13 cellular contexts compared by ENCODE assay signal in genomic region chr19:4206818-4207484, GRCh38. TPM values are rescaled to one million over a fixed set of nuclear protein-coding genes. Genes with fewer than 3 reads are reported as not detected.
DNase-seq lines count a peak whose midpoint lies in the region; ATAC-seq and TF ChIP-seq lines count a peak whose summit lies in the region.
"Had no signal": no experiment of that assay in that cellular context is flagged by ENCODE, and none has a peak within 500 bp of the region (broad histone marks: within the 10 kb centered on the region; RNA-seq: fewer than 3 reads in every experiment).

No MANE protein-coding gene starts in this region.

- H3K9ac ChIP-seq in NT2/D1 (ENCODE audit: insufficient read length, low read depth) (peak overlapping the region; percentile 46), fibroblast of lung (ENCODE audit: insufficient read depth, low read length) (no peak overlapping the region)

- no peak overlapping the region for H3K4me3 Mint-ChIP-seq in CD14-positive monocyte

- no peaks in the 10 kb centered on the region for H3K27me3 ChIP-seq in A673 (replicated peaks; ENCODE audit: insufficient read depth, low read depth, low read length, poor library complexity)
- no peaks in the 10 kb centered on the region for H3K27me3 ChIP-seq in NT2/D1 (ENCODE audit: insufficient read depth, insufficient read length)
- no peaks in the 10 kb centered on the region for H3K27me3 ChIP-seq in fibroblast of lung (ENCODE audit: control insufficient read depth, insufficient read depth, low read length)

- peaks cover 0 to 2% (median 0%) of the 10 kb centered on the region in 7 donors for H3K9me3 Mint-ChIP-seq in CD14-positive monocyte

- ATAC-seq in GM19328 (IDR thresholded peaks at IDR 0.05; ENCODE audit: unreplicated experiment) = no peak
- no peak for ATAC-seq in GM19035 (IDR thresholded peaks at IDR 0.05; ENCODE audit: unreplicated experiment)
- no peak for ATAC-seq in GM21423 (IDR thresholded peaks at IDR 0.05; ENCODE audit: unreplicated experiment)
- ATAC-seq: left cardiac atrium had no signal

- H2AFZ ChIP-seq in fibroblast of lung (ENCODE audit: low read length) = no peak overlapping the region

- H3K27me3 Mint-ChIP-seq in CD14-positive monocyte (ENCODE audit: low read depth in 3 of 3) = peaks cover 3 to 6% (median 4%) of the 10 kb centered on the region in 3 donors

- H3K36me3 Mint-ChIP-seq in CD14-positive monocyte = no peaks in the 10 kb centered on the region

- BruUV-seq in A673 (replicated peaks; lab: Mats Ljungman, UMichigan) = no TSS peak

- H3K36me3 ChIP-seq in A673 (ENCODE audit: insufficient read depth, low read length, poor library complexity, severe bottlenecking) (no peaks in the 10 kb centered on the region), NT2/D1 (ENCODE audit: insufficient read depth, insufficient read length, low read length) (no peaks in the 10 kb centered on the region), fibroblast of lung (ENCODE audit: control insufficient read depth, insufficient read depth, low read length) (no peaks in the 10 kb centered on the region)
- H3K36me3 ChIP-seq: SJSA1 had no signal

- DNase-seq in A673 (ENCODE audit: low spot score) (peak; percentile 73), NT2/D1 (ENCODE audit: low read depth, low spot score) (no peak), fibroblast of lung (ENCODE audit: low read depth in 2 of 2) (peak; percentile 14 to 44), CD14-positive monocyte (ENCODE audit: low spot score) (no peak)
- DNase-seq: left cardiac atrium, substantia nigra had no signal

- H3K27ac ChIP-seq in A673 (ENCODE audit: low read depth, low read length, poor library complexity, severe bottlenecking) (no peak overlapping the region), fibroblast of lung (ENCODE audit: insufficient read depth, low read length) (no peak overlapping the region)
- H3K27ac ChIP-seq: SJSA1, skin epidermis had no signal

- H3K9me3 ChIP-seq in A673 (ENCODE audit: low read depth, low read length, poor library complexity, severe bottlenecking) (no peaks in the 10 kb centered on the region), NT2/D1 (ENCODE audit: insufficient read depth, low read length) (no peaks in the 10 kb centered on the region), fibroblast of lung (ENCODE audit: control insufficient read depth, insufficient read depth, low read depth, low read length) (no peaks in the 10 kb centered on the region)
- H3K9me3 ChIP-seq: SJSA1 had no signal

- intact Hi-C loops in A673 (cut with micrococcal nuclease; ENCODE audit: unreplicated experiment) = loop anchor here (10.0 kb wide), 1 partner anchor 62 kb away; no protein-coding TSS in a partner anchor
- intact Hi-C loops in CD14-positive monocyte (cut with micrococcal nuclease) = no loop called here

- H3K4me2 ChIP-seq in fibroblast of lung (ENCODE audit: extremely low read depth, insufficient read depth, low read length) = no peak overlapping the region

- H3K4me1 Mint-ChIP-seq in CD14-positive monocyte = peaks cover 2% of the 10 kb centered on the region

- no peak overlapping the region for H3K27ac Mint-ChIP-seq in CD14-positive monocyte

- POLR2A ChIA-PET in A673 (lab: Charles Lee; ENCODE audit: low non-redundant PET) = interaction anchor here (0.6 kb wide), 1 partner anchor 200 kb away, joined by 3 read pairs; no protein-coding TSS in a partner anchor

- H3K79me2 ChIP-seq in fibroblast of lung (ENCODE audit: control insufficient read depth, insufficient read depth, low read length) = no peaks in the 10 kb centered on the region

- TF ChIP-seq CTCF in A673 (conservative IDR thresholded peaks at IDR 0.05; ENCODE audit: low read depth, low read length) (peak; percentile 46), GM12874 (IDR thresholded peaks at IDR 0.05; ENCODE audit: insufficient read depth, low read depth, low read length) (peak; percentile 42), fibroblast of lung (conservative IDR thresholded peaks at IDR 0.05 in 1 of 2, IDR thresholded peaks at IDR 0.05 in 1 of 2; ENCODE audit: low read depth in 1 of 2, low read length in 2 of 2) (peak; percentile 33 to 44), CD14-positive monocyte (IDR thresholded peaks at IDR 0.05) (no peak)

- H4K20me1 ChIP-seq in fibroblast of lung (ENCODE audit: control insufficient read depth, extremely low read depth, insufficient read depth, low read length) = no peaks in the 10 kb centered on the region

- CTCF ChIA-PET in A673 (lab: Charles Lee) = interaction anchor here (0.5 to 0.7 kb wide), 2 partner anchors 67 to 125 kb away, joined by 3 to 6 read pairs; no protein-coding TSS in a partner anchor

- no peak overlapping the region for H3K4me3 ChIP-seq in A673 (ENCODE audit: low read depth, low read length, poor library complexity, severe bottlenecking)
- no peak overlapping the region for H3K4me3 ChIP-seq in NT2/D1 (ENCODE audit: insufficient read length, low read depth)
- H3K4me3 ChIP-seq in fibroblast of lung (replicated peaks in 1 of 4; ENCODE audit: control extremely low read depth in 1 of 4, insufficient read depth in 1 of 4, low read depth in 3 of 4, low read length in 4 of 4) = no peak overlapping the region
- H3K4me3 ChIP-seq: SJSA1, skin epidermis had no signal

- no peaks in the 10 kb centered on the region for H3K4me1 ChIP-seq in A673 (ENCODE audit: insufficient read depth, low read length, poor library complexity, severe bottlenecking)
- peaks cover 14% of the 10 kb centered on the region for H3K4me1 ChIP-seq in NT2/D1 (ENCODE audit: insufficient read depth, insufficient read length)
- H3K4me1 ChIP-seq in fibroblast of lung (ENCODE audit: control insufficient read depth, extremely low read depth, insufficient read depth, low read length) = peaks cover 3% of the 10 kb centered on the region

RNA-seq across cellular contexts. Expression of gene EBI3, which starts 22.4 kb away (rescaled TPM):
- total RNA-seq in A673 (2021) = 1.5 and 2.0 TPM in 2 replicates
- not detected in 2 replicates for total RNA-seq in fibroblast of lung
- 0.05 and 0.14 TPM in 2 replicates for polyA plus RNA-seq in fibroblast of lung
- polyA plus RNA-seq in fibroblast of lung (2012) = not detected in 2 replicates
- not detected in 2 replicates for polyA minus RNA-seq in fibroblast of lung (ENCODE audit: low replicate concordance)
- under 1 TPM in 1 of 2 donors, not detected in 1; 0.14 TPM for polyA plus RNA-seq in CD14-positive monocyte
- total RNA-seq: SJSA1 had no signal

RNA-seq across cellular contexts. Expression of gene ANKRD24, which starts 24.5 kb away (rescaled TPM):
- 10.9 and 12.2 TPM in 2 replicates for total RNA-seq in A673 (2021)
- 2.3 and 2.6 TPM in 2 replicates for total RNA-seq in fibroblast of lung
- 0.09 and 0.14 TPM in 2 replicates for polyA plus RNA-seq in fibroblast of lung
- polyA plus RNA-seq in fibroblast of lung (2012) = 0.17 and 0.26 TPM in 2 replicates
- polyA minus RNA-seq in fibroblast of lung (ENCODE audit: low replicate concordance) = 3.6 TPM in 1 of 2 replicates, not detected in the other
- polyA plus RNA-seq in CD14-positive monocyte = under 1 TPM in 1 of 2 donors, not detected in 1; 0.07 TPM

RNA-seq across cellular contexts. Expression of gene SIRT6, which starts 24.6 kb away (rescaled TPM):
- total RNA-seq in A673 (2021) (36.3 and 39.3 TPM in 2 replicates), fibroblast of lung (9.2 and 10.0 TPM in 2 replicates)
- polyA plus RNA-seq in fibroblast of lung (8.8 and 11.0 TPM in 2 replicates), CD14-positive monocyte (1 to 10 TPM in 1 of 2 donors, under 1 TPM in 1; 0.57 to 1.2 TPM)
- 12.0 and 18.6 TPM in 2 replicates for polyA plus RNA-seq in fibroblast of lung (2012)
- polyA minus RNA-seq in fibroblast of lung (ENCODE audit: low replicate concordance) = 4.7 and 7.3 TPM in 2 replicates

RNA-seq across cellular contexts. Expression of gene YJU2, which starts 39.9 kb away (rescaled TPM):
- total RNA-seq in A673 (2021) = 33.3 and 34.7 TPM in 2 replicates
- total RNA-seq in fibroblast of lung = 12.6 and 14.7 TPM in 2 replicates
- polyA plus RNA-seq in fibroblast of lung = 10.7 and 16.3 TPM in 2 replicates
- polyA plus RNA-seq in fibroblast of lung (2012) = 13.8 and 17.9 TPM in 2 replicates
- polyA minus RNA-seq in fibroblast of lung (ENCODE audit: low replicate concordance) = 4.5 and 8.9 TPM in 2 replicates
- polyA plus RNA-seq in CD14-positive monocyte = 10 to 100 TPM in 1 of 2 donors, 1 to 10 TPM in 1; 8.6 to 13.4 TPM

RNA-seq across cellular contexts. Expression of gene CREB3L3, which starts 53.5 kb away (rescaled TPM):
- not detected in 2 replicates for total RNA-seq in A673 (2021)
- total RNA-seq in fibroblast of lung = 0.17 TPM in 1 of 2 replicates, not detected in the other
- polyA plus RNA-seq in fibroblast of lung = not detected in 2 replicates
- polyA plus RNA-seq in fibroblast of lung (2012) = not detected in 2 replicates
- polyA minus RNA-seq in fibroblast of lung (ENCODE audit: low replicate concordance) = not detected in 2 replicates
- not detected for polyA plus RNA-seq in CD14-positive monocyte
- total RNA-seq: dermis microvascular lymphatic vessel endothelial cell, left cardiac atrium, SJSA1 had no signal

Comparison
In these comparisons a context has a peak if more than half of its experiments do, and no peak if none do; other contexts are left out.
1. DNase-seq: peak in A673 (single experiment) and fibroblast of lung (2 of 2); none in NT2/D1 (single experiment) and CD14-positive monocyte (single experiment).